In the genomic region with DNA sequence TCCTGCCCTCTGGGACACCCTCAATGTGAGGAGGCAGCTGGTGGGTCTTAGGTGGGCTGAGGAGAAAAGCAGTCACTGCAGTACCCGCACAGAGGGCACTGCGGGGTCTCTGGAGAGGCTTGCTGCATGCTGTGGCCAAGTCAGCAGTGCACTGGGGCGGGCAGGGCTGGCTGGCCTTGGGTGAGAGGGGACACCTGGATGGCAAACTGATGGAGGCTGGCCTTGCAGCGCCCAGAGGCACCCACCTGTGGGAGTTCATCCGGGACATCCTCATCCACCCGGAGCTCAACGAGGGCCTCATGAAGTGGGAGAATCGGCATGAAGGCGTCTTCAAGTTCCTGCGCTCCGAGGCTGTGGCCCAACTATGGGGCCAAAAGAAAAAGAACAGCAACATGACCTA, we compare ENCODE assay signal across 1 cellular context.
TF ChIP-seq lines count a peak whose summit lies in the region.

No MANE protein-coding gene starts in this region.

TF ChIP-seq in HCT116, 20 proteins besides CTCF, POLR2A, EP300 and RAD21 (continued from another document):
- TF ChIP-seq ZBTB33 (IDR thresholded peaks at IDR 0.05; ENCODE audit: extremely low read depth, insufficient replicate concordance, low read length) = no peak
- TF ChIP-seq EZH2phosphoT487 (IDR thresholded peaks at IDR 0.05; ENCODE audit: borderline replicate concordance) = no peak
- TF ChIP-seq FOSL1 (IDR thresholded peaks at IDR 0.05; ENCODE audit: low read depth) = no peak
- TF ChIP-seq POLR2AphosphoS5 (IDR thresholded peaks at IDR 0.05; ENCODE audit: low read depth, low read length) = no peak; the same call in 1 of the 2 replicates
- TF ChIP-seq ZNF274 (IDR thresholded peaks at IDR 0.05; ENCODE audit: low read depth, low read length) = no peak
- TF ChIP-seq EZH2 (IDR thresholded peaks at IDR 0.05) = no peak
- TF ChIP-seq CEBPB (IDR thresholded peaks at IDR 0.05; ENCODE audit: low read depth) = no peak
- no peak for TF ChIP-seq ELF1 (IDR thresholded peaks at IDR 0.05; ENCODE audit: borderline replicate concordance, low read depth)
- no peak for TF ChIP-seq TCF7L2 (IDR thresholded peaks at IDR 0.05; ENCODE audit: borderline replicate concordance, extremely low read depth, insufficient read depth, insufficient read length)
- TF ChIP-seq, protein P1, sequence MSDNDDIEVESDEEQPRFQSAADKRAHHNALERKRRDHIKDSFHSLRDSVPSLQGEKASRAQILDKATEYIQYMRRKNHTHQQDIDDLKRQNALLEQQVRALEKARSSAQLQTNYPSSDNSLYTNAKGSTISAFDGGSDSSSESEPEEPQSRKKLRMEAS (IDR thresholded peaks at IDR 0.05) = no peak
- no peak for TF ChIP-seq JUND (IDR thresholded peaks at IDR 0.05)
- no peak for TF ChIP-seq EGR1 (IDR thresholded peaks at IDR 0.05; ENCODE audit: low read depth)
- TF ChIP-seq, protein P2, sequence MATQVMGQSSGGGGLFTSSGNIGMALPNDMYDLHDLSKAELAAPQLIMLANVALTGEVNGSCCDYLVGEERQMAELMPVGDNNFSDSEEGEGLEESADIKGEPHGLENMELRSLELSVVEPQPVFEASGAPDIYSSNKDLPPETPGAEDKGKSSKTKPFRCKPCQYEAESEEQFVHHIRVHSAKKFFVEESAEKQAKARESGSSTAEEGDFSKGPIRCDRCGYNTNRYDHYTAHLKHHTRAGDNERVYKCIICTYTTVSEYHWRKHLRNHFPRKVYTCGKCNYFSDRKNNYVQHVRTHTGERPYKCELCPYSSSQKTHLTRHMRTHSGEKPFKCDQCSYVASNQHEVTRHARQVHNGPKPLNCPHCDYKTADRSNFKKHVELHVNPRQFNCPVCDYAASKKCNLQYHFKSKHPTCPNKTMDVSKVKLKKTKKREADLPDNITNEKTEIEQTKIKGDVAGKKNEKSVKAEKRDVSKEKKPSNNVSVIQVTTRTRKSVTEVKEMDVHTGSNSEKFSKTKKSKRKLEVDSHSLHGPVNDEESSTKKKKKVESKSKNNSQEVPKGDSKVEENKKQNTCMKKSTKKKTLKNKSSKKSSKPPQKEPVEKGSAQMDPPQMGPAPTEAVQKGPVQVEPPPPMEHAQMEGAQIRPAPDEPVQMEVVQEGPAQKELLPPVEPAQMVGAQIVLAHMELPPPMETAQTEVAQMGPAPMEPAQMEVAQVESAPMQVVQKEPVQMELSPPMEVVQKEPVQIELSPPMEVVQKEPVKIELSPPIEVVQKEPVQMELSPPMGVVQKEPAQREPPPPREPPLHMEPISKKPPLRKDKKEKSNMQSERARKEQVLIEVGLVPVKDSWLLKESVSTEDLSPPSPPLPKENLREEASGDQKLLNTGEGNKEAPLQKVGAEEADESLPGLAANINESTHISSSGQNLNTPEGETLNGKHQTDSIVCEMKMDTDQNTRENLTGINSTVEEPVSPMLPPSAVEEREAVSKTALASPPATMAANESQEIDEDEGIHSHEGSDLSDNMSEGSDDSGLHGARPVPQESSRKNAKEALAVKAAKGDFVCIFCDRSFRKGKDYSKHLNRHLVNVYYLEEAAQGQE (IDR thresholded peaks at IDR 0.05; ENCODE audit: low read depth) = no peak
